ENCODE assay signal across 10 cellular contexts in genomic region chr7:28083159-28083997, GRCh38.
DNase-seq lines count a peak whose midpoint lies in the region; ATAC-seq and TF ChIP-seq lines count a peak whose summit lies in the region.
"Had no signal": no experiment of that assay in that cellular context is flagged by ENCODE, and none has a peak within 500 bp of the region (broad histone marks: within the 10 kb centered on the region; RNA-seq: fewer than 3 reads in every experiment).

No MANE protein-coding gene starts in this region.

- H3K36me3 ChIP-seq in smooth muscle cell (ENCODE audit: low read depth): no peaks in the 10 kb centered on the region
- H3K36me3 ChIP-seq: ascending aorta had no signal

- H3K27me3 ChIP-seq in HL-60 (ENCODE audit: insufficient read depth, poor library complexity, severe bottlenecking) (no peaks in the 10 kb centered on the region), smooth muscle cell (ENCODE audit: low read depth) (no peaks in the 10 kb centered on the region)
- H3K27me3 ChIP-seq: ascending aorta, foreskin keratinocyte had no signal

- H4K20me1 ChIP-seq in smooth muscle cell (ENCODE audit: low read depth): peaks cover 7% of the 10 kb centered on the region

- ATAC-seq in activated B cell treated with CpG ODN at 0.5 μM for 24 hours (ENCODE audit: low read depth): no peak
- ATAC-seq in HG02884 (IDR thresholded peaks at IDR 0.05; ENCODE audit: unreplicated experiment): no peak
- no peak for ATAC-seq in HG03196 (IDR thresholded peaks at IDR 0.05; ENCODE audit: unreplicated experiment)
- ATAC-seq: foreskin keratinocyte had no signal

- peaks cover 5% of the 10 kb centered on the region for H3F3A ChIP-seq in smooth muscle cell (ENCODE audit: low read depth)

- DNase-seq in HL-60 (ENCODE audit: low read depth in 1 of 2, low spot score in 1 of 2) (peak; percentile 84 to 91), activated B cell treated with CpG ODN at 0.5 μM for 24 hours (no peak), immature natural killer cell (no peak), smooth muscle cell (lab: John Stamatoyannopoulos, UW; ENCODE audit: unreplicated experiment) (no peak), AG08396 (ENCODE audit: low spot score) (no peak)
- no peak for DNase-seq in effector CD8-positive, alpha-beta T cell (lab: John Stamatoyannopoulos, UW)
- DNase-seq: foreskin keratinocyte had no signal

- CTCF ChIA-PET in activated B cell treated with CpG ODN at 0.5 μM for 24 hours (lab: Charles Lee): no interaction called here

- H3K9me3 Mint-ChIP-seq in activated B cell treated with CpG ODN at 0.5 μM for 24 hours: no peaks in the 10 kb centered on the region
- no peaks in the 10 kb centered on the region for H3K9me3 Mint-ChIP-seq in immature natural killer cell

- peaks cover 64% of the 10 kb centered on the region for H3K4me1 Mint-ChIP-seq in activated B cell treated with CpG ODN at 0.5 μM for 24 hours
- peaks cover 62 to 94% of the 10 kb centered on the region in 2 donors for H3K4me1 Mint-ChIP-seq in immature natural killer cell

- intact Hi-C loops in activated B cell treated with CpG ODN at 0.5 μM for 24 hours (cut with micrococcal nuclease): no loop called here

- H3K27ac ChIP-seq in HL-60 (replicated peaks) (peak overlapping the region; percentile 91), smooth muscle cell (ENCODE audit: low read depth) (peak overlapping the region; percentile 65)
- H3K27ac ChIP-seq: foreskin keratinocyte had no signal

- H3K4me3 Mint-ChIP-seq in activated B cell treated with CpG ODN at 0.5 μM for 24 hours: no peak overlapping the region
- no peak overlapping the region for H3K4me3 Mint-ChIP-seq in immature natural killer cell

- no peak for TF ChIP-seq CTCF in HL-60 (IDR thresholded peaks at IDR 0.05; ENCODE audit: insufficient read depth, low read length)
- no peak for TF ChIP-seq CTCF in activated B cell treated with CpG ODN at 0.5 μM for 24 hours (IDR thresholded peaks at IDR 0.05)
- TF ChIP-seq CTCF in smooth muscle cell (IDR thresholded peaks at IDR 0.05; ENCODE audit: borderline replicate concordance, insufficient read depth, poor library complexity, severe bottlenecking): no peak

- H3K4me1 ChIP-seq in smooth muscle cell (ENCODE audit: low read depth): peaks cover 5% of the 10 kb centered on the region
- H3K4me1 ChIP-seq: foreskin keratinocyte had no signal

- POLR2A ChIA-PET in activated B cell treated with CpG ODN at 0.5 μM for 24 hours (lab: Charles Lee): no interaction called here

- H3K79me2 ChIP-seq in smooth muscle cell (ENCODE audit: low read depth): peaks cover 10% of the 10 kb centered on the region

- H3K27ac Mint-ChIP-seq in activated B cell treated with CpG ODN at 0.5 μM for 24 hours (peak overlapping the region; percentile 54), immature natural killer cell (peak overlapping the region in 5 of 6 donors; percentile 37 to 65 (median 63))

- H3K9ac ChIP-seq in smooth muscle cell (ENCODE audit: low read depth): no peak overlapping the region

- H3K36me3 Mint-ChIP-seq in activated B cell treated with CpG ODN at 0.5 μM for 24 hours (ENCODE audit: low read depth) (peaks cover 7% of the 10 kb centered on the region), immature natural killer cell (no peaks in the 10 kb centered on the region)

- no peaks in the 10 kb centered on the region for H3K27me3 Mint-ChIP-seq in activated B cell treated with CpG ODN at 0.5 μM for 24 hours
- H3K27me3 Mint-ChIP-seq in immature natural killer cell (ENCODE audit: low read depth in 3 of 3): peaks cover 0 to 5% (median 0%) of the 10 kb centered on the region in 3 donors

- 81% methylated on average over 8 of the region's 8 CpGs for WGBS in smooth muscle cell (ENCODE audit: low lambda C conversion rate)

- H3K9me3 ChIP-seq in smooth muscle cell (replicated peaks; ENCODE audit: low read depth): no peaks in the 10 kb centered on the region
- H3K9me3 ChIP-seq: ascending aorta had no signal

- H3K4me3 ChIP-seq in HL-60 (replicated peaks; ENCODE audit: insufficient read depth, low read length) (no peak overlapping the region), smooth muscle cell (no peak overlapping the region)
- H3K4me3 ChIP-seq: ascending aorta had no signal

- H2AFZ ChIP-seq in smooth muscle cell (ENCODE audit: low read depth): no peak overlapping the region

- H3K4me2 ChIP-seq in smooth muscle cell: peak overlapping the region; percentile 34

Comparison
In these comparisons a context has a peak if more than half of its experiments do, and no peak if none do; other contexts are left out.
1. DNase-seq: peak in HL-60 (2 of 2); none in activated B cell treated with CpG ODN at 0.5 μM for 24 hours (single experiment), immature natural killer cell (0 of 3), smooth muscle cell (single experiment), effector CD8-positive, alpha-beta T cell (single experiment) and AG08396 (single experiment).